ENCODE assay signal across 2 cellular contexts in the genomic region with DNA sequence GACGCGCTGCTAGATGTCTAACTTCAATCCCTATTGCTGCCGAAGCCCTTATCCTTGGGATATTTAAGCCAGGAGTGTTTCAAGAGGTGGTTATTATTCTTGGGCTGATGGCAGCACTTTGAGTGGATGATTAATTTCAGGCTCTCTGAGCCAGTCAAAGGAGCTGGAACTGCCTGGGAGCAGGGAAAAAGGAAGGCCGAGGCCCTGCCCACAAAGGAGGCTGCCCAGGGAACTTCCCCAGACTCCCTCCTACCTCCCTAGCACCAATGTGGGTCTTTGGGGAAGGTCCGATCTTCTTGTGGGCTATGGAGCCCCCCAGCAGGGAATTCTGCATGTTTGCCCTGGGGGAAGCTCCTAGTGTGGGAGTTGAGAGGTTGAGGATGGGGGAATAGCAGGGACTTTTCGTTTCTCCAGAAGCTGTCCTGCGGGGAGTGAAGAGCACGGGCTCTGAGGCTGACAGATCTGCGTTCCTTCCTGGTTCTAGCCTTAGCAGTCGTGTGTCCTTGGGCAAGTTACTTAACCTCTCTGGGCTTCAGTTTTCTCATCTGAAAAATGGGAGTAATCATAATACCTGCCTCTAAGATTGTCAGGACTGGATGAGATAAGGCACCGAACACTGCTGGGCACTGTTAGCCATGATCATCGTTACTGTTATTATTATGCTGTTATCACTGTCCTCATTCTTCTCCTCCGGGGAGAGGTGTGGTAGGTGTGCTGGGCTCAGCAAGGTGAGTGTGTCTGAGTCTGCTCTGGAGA.
TF ChIP-seq lines count a peak whose summit lies in the region.

No MANE protein-coding gene starts in this region.

TF ChIP-seq in HEK293, 187 proteins besides CTCF, POLR2A, EP300 and RAD21 (continued from another document):
- TF ChIP-seq SP2 (tag by site-specific recombination; IDR thresholded peaks at IDR 0.05), result peak; percentile 36; the same call in 1 of the 2 replicates
- TF ChIP-seq SP7 (tag by site-specific recombination; IDR thresholded peaks at IDR 0.05), result peak; percentile 34; the same call in 1 of the 2 replicates
- no peak for TF ChIP-seq KLF8 (tag by site-specific recombination; IDR thresholded peaks at IDR 0.05)

TF ChIP-seq in K562, 482 proteins besides CTCF, POLR2A, EP300 and RAD21 (continued from another document):
- TF ChIP-seq CBX3 (IDR thresholded peaks at IDR 0.05; ENCODE audit: borderline replicate concordance in 1 of 2, low read length in 2 of 2) (no peak), PTRF (tag; IDR thresholded peaks at IDR 0.05) (no peak), DIDO1 (tag; IDR thresholded peaks at IDR 0.05; ENCODE audit: low read depth) (no peak), ADNP (tag; IDR thresholded peaks at IDR 0.05) (0 out of 2 replicates have a peak, but pooled peaks have one; percentile 31), TCF3 (CRISPR knock-in tag; IDR thresholded peaks at IDR 0.05) (no peak), SAFB (IDR thresholded peaks at IDR 0.05; ENCODE audit: borderline replicate concordance, low read depth, low read length) (no peak), CCNT2 (IDR thresholded peaks at IDR 0.05; ENCODE audit: borderline replicate concordance, extremely low read depth, insufficient read length, low read depth, low read length) (no peak), FOXP1 (CRISPR knock-in tag; IDR thresholded peaks at IDR 0.05) (no peak), ZNF79 (CRISPR knock-in tag; IDR thresholded peaks at IDR 0.05; ENCODE audit: low read depth) (no peak), PRPF4 (IDR thresholded peaks at IDR 0.05; ENCODE audit: insufficient read depth, low read depth, low read length, poor library complexity, severe bottlenecking) (no peak), ZNF143 (CRISPR knock-in tag; IDR thresholded peaks at IDR 0.05) (no peak), ZNF561 (CRISPR knock-in tag; conservative IDR thresholded peaks at IDR 0.05) (no peak), BCOR (IDR thresholded peaks at IDR 0.05) (peak; percentile 87), CSDE1 (IDR thresholded peaks at IDR 0.05) (no peak), HOXB6 (CRISPR knock-in tag; IDR thresholded peaks at IDR 0.05; ENCODE audit: borderline replicate concordance) (no peak), KAT8 (IDR thresholded peaks at IDR 0.05; ENCODE audit: low read depth) (no peak), FIP1L1 (IDR thresholded peaks at IDR 0.05; ENCODE audit: low read depth, low read length, poor library complexity, severe bottlenecking) (no peak), RBM25 (IDR thresholded peaks at IDR 0.05; ENCODE audit: low read depth, low read length, severe bottlenecking) (peak; percentile 78), GTF2E2 (tag; IDR thresholded peaks at IDR 0.05) (no peak), HDAC2 (IDR thresholded peaks at IDR 0.05) (peak; percentile 20; the same call in 1 of the 2 replicates), TGIF2 (CRISPR knock-in tag; IDR thresholded peaks at IDR 0.05) (no peak), GABPB1 (CRISPR knock-in tag; IDR thresholded peaks at IDR 0.05) (no peak), TBP (optimal IDR thresholded peaks at IDR 0.05; ENCODE audit: low read depth, low read length) (no peak), KDM1A (IDR thresholded peaks at IDR 0.05) (peak in 1 of 2 experiments; percentile 44; a peak in 1 of 4 replicates), TOE1 (IDR thresholded peaks at IDR 0.05; ENCODE audit: borderline replicate concordance) (no peak), TOE1 (CRISPR knock-in tag; IDR thresholded peaks at IDR 0.05; ENCODE audit: borderline replicate concordance, low read depth) (no peak), SREBF1 (IDR thresholded peaks at IDR 0.05; ENCODE audit: borderline replicate concordance, low read depth, low read length) (no peak), CAMTA2 (CRISPR knock-in tag; conservative IDR thresholded peaks at IDR 0.05) (no peak), NFRKB (IDR thresholded peaks at IDR 0.05; ENCODE audit: low read depth) (no peak)
- TF ChIP-seq, protein P1, sequence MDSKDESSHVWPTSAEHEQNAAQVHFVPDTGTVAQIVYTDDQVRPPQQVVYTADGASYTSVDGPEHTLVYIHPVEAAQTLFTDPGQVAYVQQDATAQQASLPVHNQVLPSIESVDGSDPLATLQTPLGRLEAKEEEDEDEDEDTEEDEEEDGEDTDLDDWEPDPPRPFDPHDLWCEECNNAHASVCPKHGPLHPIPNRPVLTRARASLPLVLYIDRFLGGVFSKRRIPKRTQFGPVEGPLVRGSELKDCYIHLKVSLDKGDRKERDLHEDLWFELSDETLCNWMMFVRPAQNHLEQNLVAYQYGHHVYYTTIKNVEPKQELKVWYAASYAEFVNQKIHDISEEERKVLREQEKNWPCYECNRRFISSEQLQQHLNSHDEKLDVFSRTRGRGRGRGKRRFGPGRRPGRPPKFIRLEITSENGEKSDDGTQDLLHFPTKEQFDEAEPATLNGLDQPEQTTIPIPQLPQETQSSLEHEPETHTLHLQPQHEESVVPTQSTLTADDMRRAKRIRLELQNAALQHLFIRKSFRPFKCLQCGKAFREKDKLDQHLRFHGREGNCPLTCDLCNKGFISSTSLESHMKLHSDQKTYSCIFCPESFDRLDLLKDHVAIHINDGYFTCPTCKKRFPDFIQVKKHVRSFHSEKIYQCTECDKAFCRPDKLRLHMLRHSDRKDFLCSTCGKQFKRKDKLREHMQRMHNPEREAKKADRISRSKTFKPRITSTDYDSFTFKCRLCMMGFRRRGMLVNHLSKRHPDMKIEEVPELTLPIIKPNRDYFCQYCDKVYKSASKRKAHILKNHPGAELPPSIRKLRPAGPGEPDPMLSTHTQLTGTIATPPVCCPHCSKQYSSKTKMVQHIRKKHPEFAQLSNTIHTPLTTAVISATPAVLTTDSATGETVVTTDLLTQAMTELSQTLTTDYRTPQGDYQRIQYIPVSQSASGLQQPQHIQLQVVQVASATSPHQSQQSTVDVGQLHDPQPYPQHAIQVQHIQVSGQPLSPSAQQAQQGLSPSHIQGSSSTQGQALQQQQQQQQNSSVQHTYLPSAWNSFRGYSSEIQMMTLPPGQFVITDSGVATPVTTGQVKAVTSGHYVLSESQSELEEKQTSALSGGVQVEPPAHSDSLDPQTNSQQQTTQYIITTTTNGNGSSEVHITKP (IDR thresholded peaks at IDR 0.05; ENCODE audit: partially characterized antibody), result no peak
- TF ChIP-seq, protein P2, sequence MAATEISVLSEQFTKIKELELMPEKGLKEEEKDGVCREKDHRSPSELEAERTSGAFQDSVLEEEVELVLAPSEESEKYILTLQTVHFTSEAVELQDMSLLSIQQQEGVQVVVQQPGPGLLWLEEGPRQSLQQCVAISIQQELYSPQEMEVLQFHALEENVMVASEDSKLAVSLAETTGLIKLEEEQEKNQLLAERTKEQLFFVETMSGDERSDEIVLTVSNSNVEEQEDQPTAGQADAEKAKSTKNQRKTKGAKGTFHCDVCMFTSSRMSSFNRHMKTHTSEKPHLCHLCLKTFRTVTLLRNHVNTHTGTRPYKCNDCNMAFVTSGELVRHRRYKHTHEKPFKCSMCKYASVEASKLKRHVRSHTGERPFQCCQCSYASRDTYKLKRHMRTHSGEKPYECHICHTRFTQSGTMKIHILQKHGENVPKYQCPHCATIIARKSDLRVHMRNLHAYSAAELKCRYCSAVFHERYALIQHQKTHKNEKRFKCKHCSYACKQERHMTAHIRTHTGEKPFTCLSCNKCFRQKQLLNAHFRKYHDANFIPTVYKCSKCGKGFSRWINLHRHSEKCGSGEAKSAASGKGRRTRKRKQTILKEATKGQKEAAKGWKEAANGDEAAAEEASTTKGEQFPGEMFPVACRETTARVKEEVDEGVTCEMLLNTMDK (IDR thresholded peaks at IDR 0.05; ENCODE audit: borderline replicate concordance, insufficient read depth, low read depth, low read length, poor library complexity, severe bottlenecking), result no peak
- TF ChIP-seq, protein P3, sequence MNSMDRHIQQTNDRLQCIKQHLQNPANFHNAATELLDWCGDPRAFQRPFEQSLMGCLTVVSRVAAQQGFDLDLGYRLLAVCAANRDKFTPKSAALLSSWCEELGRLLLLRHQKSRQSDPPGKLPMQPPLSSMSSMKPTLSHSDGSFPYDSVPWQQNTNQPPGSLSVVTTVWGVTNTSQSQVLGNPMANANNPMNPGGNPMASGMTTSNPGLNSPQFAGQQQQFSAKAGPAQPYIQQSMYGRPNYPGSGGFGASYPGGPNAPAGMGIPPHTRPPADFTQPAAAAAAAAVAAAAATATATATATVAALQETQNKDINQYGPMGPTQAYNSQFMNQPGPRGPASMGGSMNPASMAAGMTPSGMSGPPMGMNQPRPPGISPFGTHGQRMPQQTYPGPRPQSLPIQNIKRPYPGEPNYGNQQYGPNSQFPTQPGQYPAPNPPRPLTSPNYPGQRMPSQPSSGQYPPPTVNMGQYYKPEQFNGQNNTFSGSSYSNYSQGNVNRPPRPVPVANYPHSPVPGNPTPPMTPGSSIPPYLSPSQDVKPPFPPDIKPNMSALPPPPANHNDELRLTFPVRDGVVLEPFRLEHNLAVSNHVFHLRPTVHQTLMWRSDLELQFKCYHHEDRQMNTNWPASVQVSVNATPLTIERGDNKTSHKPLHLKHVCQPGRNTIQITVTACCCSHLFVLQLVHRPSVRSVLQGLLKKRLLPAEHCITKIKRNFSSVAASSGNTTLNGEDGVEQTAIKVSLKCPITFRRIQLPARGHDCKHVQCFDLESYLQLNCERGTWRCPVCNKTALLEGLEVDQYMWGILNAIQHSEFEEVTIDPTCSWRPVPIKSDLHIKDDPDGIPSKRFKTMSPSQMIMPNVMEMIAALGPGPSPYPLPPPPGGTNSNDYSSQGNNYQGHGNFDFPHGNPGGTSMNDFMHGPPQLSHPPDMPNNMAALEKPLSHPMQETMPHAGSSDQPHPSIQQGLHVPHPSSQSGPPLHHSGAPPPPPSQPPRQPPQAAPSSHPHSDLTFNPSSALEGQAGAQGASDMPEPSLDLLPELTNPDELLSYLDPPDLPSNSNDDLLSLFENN (IDR thresholded peaks at IDR 0.05; ENCODE audit: low read depth in 2 of 2, low read length in 2 of 2), result no peak
- TF ChIP-seq, protein P4, sequence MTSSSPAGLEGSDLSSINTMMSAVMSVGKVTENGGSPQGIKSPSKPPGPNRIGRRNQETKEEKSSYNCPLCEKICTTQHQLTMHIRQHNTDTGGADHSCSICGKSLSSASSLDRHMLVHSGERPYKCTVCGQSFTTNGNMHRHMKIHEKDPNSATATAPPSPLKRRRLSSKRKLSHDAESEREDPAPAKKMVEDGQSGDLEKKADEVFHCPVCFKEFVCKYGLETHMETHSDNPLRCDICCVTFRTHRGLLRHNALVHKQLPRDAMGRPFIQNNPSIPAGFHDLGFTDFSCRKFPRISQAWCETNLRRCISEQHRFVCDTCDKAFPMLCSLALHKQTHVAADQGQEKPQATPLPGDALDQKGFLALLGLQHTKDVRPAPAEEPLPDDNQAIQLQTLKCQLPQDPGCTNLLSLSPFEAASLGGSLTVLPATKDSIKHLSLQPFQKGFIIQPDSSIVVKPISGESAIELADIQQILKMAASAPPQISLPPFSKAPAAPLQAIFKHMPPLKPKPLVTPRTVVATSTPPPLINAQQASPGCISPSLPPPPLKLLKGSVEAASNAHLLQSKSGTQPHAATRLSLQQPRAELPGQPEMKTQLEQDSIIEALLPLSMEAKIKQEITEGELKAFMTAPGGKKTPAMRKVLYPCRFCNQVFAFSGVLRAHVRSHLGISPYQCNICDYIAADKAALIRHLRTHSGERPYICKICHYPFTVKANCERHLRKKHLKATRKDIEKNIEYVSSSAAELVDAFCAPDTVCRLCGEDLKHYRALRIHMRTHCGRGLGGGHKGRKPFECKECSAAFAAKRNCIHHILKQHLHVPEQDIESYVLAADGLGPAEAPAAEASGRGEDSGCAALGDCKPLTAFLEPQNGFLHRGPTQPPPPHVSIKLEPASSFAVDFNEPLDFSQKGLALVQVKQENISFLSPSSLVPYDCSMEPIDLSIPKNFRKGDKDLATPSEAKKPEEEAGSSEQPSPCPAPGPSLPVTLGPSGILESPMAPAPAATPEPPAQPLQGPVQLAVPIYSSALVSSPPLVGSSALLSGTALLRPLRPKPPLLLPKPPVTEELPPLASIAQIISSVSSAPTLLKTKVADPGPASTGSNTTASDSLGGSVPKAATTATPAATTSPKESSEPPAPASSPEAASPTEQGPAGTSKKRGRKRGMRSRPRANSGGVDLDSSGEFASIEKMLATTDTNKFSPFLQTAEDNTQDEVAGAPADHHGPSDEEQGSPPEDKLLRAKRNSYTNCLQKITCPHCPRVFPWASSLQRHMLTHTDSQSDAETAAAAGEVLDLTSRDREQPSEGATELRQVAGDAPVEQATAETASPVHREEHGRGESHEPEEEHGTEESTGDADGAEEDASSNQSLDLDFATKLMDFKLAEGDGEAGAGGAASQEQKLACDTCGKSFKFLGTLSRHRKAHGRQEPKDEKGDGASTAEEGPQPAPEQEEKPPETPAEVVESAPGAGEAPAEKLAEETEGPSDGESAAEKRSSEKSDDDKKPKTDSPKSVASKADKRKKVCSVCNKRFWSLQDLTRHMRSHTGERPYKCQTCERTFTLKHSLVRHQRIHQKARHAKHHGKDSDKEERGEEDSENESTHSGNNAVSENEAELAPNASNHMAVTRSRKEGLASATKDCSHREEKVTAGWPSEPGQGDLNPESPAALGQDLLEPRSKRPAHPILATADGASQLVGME (CRISPR knock-in tag; IDR thresholded peaks at IDR 0.05), result no peak
